19 cellular contexts compared by ENCODE assay signal in the genomic region with DNA sequence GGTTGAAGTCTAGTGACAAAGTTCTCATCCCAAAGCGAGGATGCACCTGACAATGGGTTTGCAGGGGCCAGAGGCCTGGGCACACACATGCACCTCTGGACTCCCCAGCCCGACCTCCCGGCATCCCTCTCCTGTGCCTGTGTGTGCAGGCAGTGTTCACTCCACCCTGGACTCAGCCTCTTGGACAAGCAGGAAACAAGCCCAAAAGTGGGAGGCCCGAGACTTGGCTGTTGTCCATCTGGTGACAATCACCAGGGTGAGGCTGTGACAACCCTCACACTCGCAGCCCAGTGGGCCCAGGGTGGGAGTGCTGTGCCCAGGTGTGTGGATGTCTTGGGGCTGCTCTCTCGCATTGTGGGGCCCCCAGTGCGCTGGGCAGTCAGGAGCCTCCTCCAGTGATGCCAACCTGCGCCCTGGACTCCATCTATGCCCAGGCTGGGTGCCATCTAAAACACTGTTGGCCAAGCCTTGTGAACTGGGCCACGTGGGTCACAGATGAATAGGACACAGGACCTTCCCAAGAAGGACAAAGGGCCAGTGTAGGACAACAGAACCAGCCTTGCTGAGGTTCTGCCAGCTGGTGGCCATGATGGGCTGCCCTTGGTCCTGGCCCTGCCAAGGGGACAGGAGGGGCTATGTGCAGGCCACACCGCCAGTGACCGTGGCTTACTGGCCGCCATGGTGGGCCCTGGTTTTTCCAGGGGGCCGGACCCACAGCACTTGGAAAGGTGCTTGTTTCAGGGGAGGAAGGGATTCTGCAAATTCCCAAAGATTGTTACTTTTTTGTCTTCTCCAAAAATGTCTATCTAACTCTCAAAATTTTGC.
DNase-seq lines count a peak whose midpoint lies in the region; ATAC-seq and TF ChIP-seq lines count a peak whose summit lies in the region.
"Had no signal": no experiment of that assay in that cellular context is flagged by ENCODE, and none has a peak within 500 bp of the region (broad histone marks: within the 10 kb centered on the region; RNA-seq: fewer than 3 reads in every experiment).

No MANE protein-coding gene starts in this region.

- H3K9me3 Mint-ChIP-seq in endodermal cell (no peaks in the 10 kb centered on the region), type B pancreatic cell (no peaks in the 10 kb centered on the region)
- H3K9me3 Mint-ChIP-seq in activated CD4-positive, alpha-beta T cell treated with anti-CD3 and anti-CD28 coated beads, Interleukin-2, amount 10 ng/mL, durations not matched to agents 24 days and 14 days = no peaks in the 10 kb centered on the region
- H3K9me3 Mint-ChIP-seq: CD4-positive, alpha-beta T cell had no signal

- WGBS in endodermal cell (ENCODE audit: insufficient coverage in 1 of 2, insufficient read length in 1 of 2), 2 experiments = 80 to 98% methylated on average over 5 to 13 of the region's 13 CpGs

- no peak for ATAC-seq in left ventricle myocardium superior
- no peak for ATAC-seq in GM21423 (IDR thresholded peaks at IDR 0.05; ENCODE audit: unreplicated experiment)
- ATAC-seq in gastrocnemius medialis = no peak
- ATAC-seq: GM12878, GM23338, HepG2 had no signal

- intact Hi-C loops in cardiac septum (cut with DNase I) (no loop called here), left ventricle myocardium superior (cut with micrococcal nuclease) (no loop called here), posterior vena cava (cut with DNase I) (no loop called here), gastrocnemius medialis (cut with DNase I; ENCODE audit: low total_unique reads) (no loop called here)
- intact Hi-C loops in activated CD4-positive, alpha-beta T cell treated with anti-CD3 and anti-CD28 coated beads, Interleukin-2, amount 10 ng/mL, durations not matched to agents 24 days and 14 days (cut with micrococcal nuclease) = no loop called here

- no peak for TF ChIP-seq POLR2A in gastrocnemius medialis (IDR thresholded peaks at IDR 0.05)

- H3K36me3 Mint-ChIP-seq in endodermal cell (ENCODE audit: low read depth) (no peaks in the 10 kb centered on the region), type B pancreatic cell (no peaks in the 10 kb centered on the region)
- no peaks in the 10 kb centered on the region for H3K36me3 Mint-ChIP-seq in activated CD4-positive, alpha-beta T cell treated with anti-CD3 and anti-CD28 coated beads, Interleukin-2, amount 10 ng/mL, durations not matched to agents 24 days and 14 days (ENCODE audit: low read depth)

- H3K4me3 ChIP-seq in endodermal cell (ENCODE audit: low read length) (no peak overlapping the region), gastrocnemius medialis (no peak overlapping the region)
- H3K4me3 ChIP-seq: GM12878, GM23338 had no signal

- TF ChIP-seq CTCF in endodermal cell (conservative IDR thresholded peaks at IDR 0.05) (no peak), type B pancreatic cell (conservative IDR thresholded peaks at IDR 0.05) (no peak), gastrocnemius medialis (IDR thresholded peaks at IDR 0.05 in 4 of 5, conservative IDR thresholded peaks at IDR 0.05 in 1 of 5) (no peak)

- peak; percentile 69 for DNase-seq in cardiac septum (ENCODE audit: low spot score)
- no peak for DNase-seq in left ventricle myocardium superior
- DNase-seq in endodermal cell = peak; percentile 10
- peak; percentile 53 for DNase-seq in posterior vena cava (ENCODE audit: low spot score)
- peak; percentile 53 for DNase-seq in type B pancreatic cell (ENCODE audit: extremely low spot score, unreplicated experiment)
- no peak for DNase-seq in activated CD4-positive, alpha-beta T cell treated with anti-CD3 and anti-CD28 coated beads, Interleukin-2, amount 10 ng/mL, durations not matched to agents 24 days and 14 days
- DNase-seq in gastrocnemius medialis = no peak
- DNase-seq: 8988T, Caco-2, KBM-7, NCI-H1105 treated with DMSO at 0.1 percent for 48 hours, NCI-H2081 treated with DMSO at 0.1 percent for 48 hours, NCI-H510A, SHP77 treated with DMSO at 0.1 percent for 48 hours had no signal

- H3K9ac ChIP-seq in endodermal cell (ENCODE audit: extremely low read depth, low read length, poor library complexity, severe bottlenecking) = no peak overlapping the region

- no peaks in the 10 kb centered on the region for H3K9me3 ChIP-seq in endodermal cell (ENCODE audit: control insufficient read depth, low read length)
- H3K9me3 ChIP-seq in gastrocnemius medialis = no peaks in the 10 kb centered on the region
- H3K9me3 ChIP-seq: Caco-2 had no signal

- in situ Hi-C loops in gastrocnemius medialis (cut with MboI; ENCODE audit: low sequenced_read_pairs in 4 of 4) = no loop called here

- no peaks in the 10 kb centered on the region for H3K36me3 ChIP-seq in endodermal cell (ENCODE audit: control insufficient read depth, insufficient read depth, low read length)
- H3K36me3 ChIP-seq in gastrocnemius medialis = no peaks in the 10 kb centered on the region

- H3K27ac Mint-ChIP-seq in endodermal cell (no peak overlapping the region), type B pancreatic cell (no peak overlapping the region)
- no peak overlapping the region for H3K27ac Mint-ChIP-seq in activated CD4-positive, alpha-beta T cell treated with anti-CD3 and anti-CD28 coated beads, Interleukin-2, amount 10 ng/mL, durations not matched to agents 24 days and 14 days
- H3K27ac Mint-ChIP-seq: CD4-positive, alpha-beta T cell; GM23338 had no signal

- no peaks in the 10 kb centered on the region for H3K27me3 ChIP-seq in endodermal cell (ENCODE audit: control insufficient read depth, insufficient read depth, low read length, poor library complexity, severe bottlenecking)
- H3K27me3 ChIP-seq in gastrocnemius medialis = peaks cover 0 to 2% (median 0%) of the 10 kb centered on the region in 3 donors

- no peak overlapping the region for H3K4me3 Mint-ChIP-seq in endodermal cell
- no peak overlapping the region for H3K4me3 Mint-ChIP-seq in type B pancreatic cell
- no peak overlapping the region for H3K4me3 Mint-ChIP-seq in activated CD4-positive, alpha-beta T cell treated with anti-CD3 and anti-CD28 coated beads, Interleukin-2, amount 10 ng/mL, durations not matched to agents 24 days and 14 days
- H3K4me3 Mint-ChIP-seq: CD4-positive, alpha-beta T cell; GM23338 had no signal

- H3K4me1 Mint-ChIP-seq in endodermal cell = peaks cover 6% of the 10 kb centered on the region
- H3K4me1 Mint-ChIP-seq in type B pancreatic cell (ENCODE audit: unreplicated experiment) = peaks cover 7% of the 10 kb centered on the region
- H3K4me1 Mint-ChIP-seq in activated CD4-positive, alpha-beta T cell treated with anti-CD3 and anti-CD28 coated beads, Interleukin-2, amount 10 ng/mL, durations not matched to agents 24 days and 14 days = no peaks in the 10 kb centered on the region

- H3K27ac ChIP-seq in endodermal cell (ENCODE audit: low read depth, low read length) (no peak overlapping the region), gastrocnemius medialis (no peak overlapping the region)

- H3K27me3 Mint-ChIP-seq in endodermal cell (ENCODE audit: insufficient read depth) (no peaks in the 10 kb centered on the region), type B pancreatic cell (no peaks in the 10 kb centered on the region)
- H3K27me3 Mint-ChIP-seq in activated CD4-positive, alpha-beta T cell treated with anti-CD3 and anti-CD28 coated beads, Interleukin-2, amount 10 ng/mL, durations not matched to agents 24 days and 14 days = no peaks in the 10 kb centered on the region
- H3K27me3 Mint-ChIP-seq: CD4-positive, alpha-beta T cell had no signal

- H3K4me1 ChIP-seq in endodermal cell (ENCODE audit: control insufficient read depth, insufficient read depth, low read length) (no peaks in the 10 kb centered on the region), gastrocnemius medialis (no peaks in the 10 kb centered on the region)
- H3K4me1 ChIP-seq: Caco-2 had no signal

Comparison
In these comparisons a context has a peak if more than half of its experiments do, and no peak if none do; other contexts are left out.
1. DNase-seq: peak in cardiac septum (single experiment), endodermal cell (single experiment), posterior vena cava (single experiment) and type B pancreatic cell (single experiment); none in left ventricle myocardium superior (single experiment), activated CD4-positive, alpha-beta T cell treated with anti-CD3 and anti-CD28 coated beads, Interleukin-2, amount 10 ng/mL, durations not matched to agents 24 days and 14 days (single experiment) and gastrocnemius medialis (0 of 2).